Comparison of ENCODE assay signal across 1 cellular context in genomic region chr10:58217612-58218011, GRCh38.
TF ChIP-seq lines count a peak whose summit lies in the region.

No MANE protein-coding gene starts in this region.

TF ChIP-seq in IMR-90, 13 proteins besides CTCF, POLR2A, EP300 and RAD21:
- no peak for TF ChIP-seq CHD1 (IDR thresholded peaks at IDR 0.05; ENCODE audit: low read depth, low read length)
- TF ChIP-seq RFX5 (IDR thresholded peaks at IDR 0.05; ENCODE audit: low read depth, low read length) = no peak
- TF ChIP-seq MXI1 (IDR thresholded peaks at IDR 0.05; ENCODE audit: borderline replicate concordance, low read depth, low read length) = no peak
- no peak for TF ChIP-seq NFE2L2 (IDR thresholded peaks at IDR 0.05; ENCODE audit: low read depth, low read length)
- no peak for TF ChIP-seq USF2 (IDR thresholded peaks at IDR 0.05; ENCODE audit: low read depth, low read length)
- TF ChIP-seq FOS (IDR thresholded peaks at IDR 0.05; ENCODE audit: low read depth, low read length) = no peak
- no peak for TF ChIP-seq MAZ (IDR thresholded peaks at IDR 0.05; ENCODE audit: borderline replicate concordance, low read depth, low read length)
- TF ChIP-seq RCOR1 (IDR thresholded peaks at IDR 0.05; ENCODE audit: insufficient replicate concordance, low read length) = no peak
- TF ChIP-seq CEBPB (IDR thresholded peaks at IDR 0.05; ENCODE audit: low read depth, low read length) = no peak
- TF ChIP-seq BHLHE40 (IDR thresholded peaks at IDR 0.05; ENCODE audit: low read depth, low read length) = no peak
- no peak for TF ChIP-seq SMC3 (IDR thresholded peaks at IDR 0.05; ENCODE audit: low read depth, low read length)
- no peak for TF ChIP-seq ELK1 (IDR thresholded peaks at IDR 0.05; ENCODE audit: borderline replicate concordance, low read depth, low read length)
- TF ChIP-seq MAFK (IDR thresholded peaks at IDR 0.05; ENCODE audit: low read depth, low read length) = no peak
